ENCODE assay signal across 18 cellular contexts in genomic region chr10:73210395-73211105, GRCh38. TPM values are rescaled to one million over a fixed set of nuclear protein-coding genes. Genes with fewer than 3 reads are reported as not detected.
DNase-seq lines count a peak whose midpoint lies in the region; ATAC-seq, FAIRE-seq and TF ChIP-seq lines count a peak whose summit lies in the region.
"Had no signal": no experiment of that assay in that cellular context is flagged by ENCODE, and none has a peak within 500 bp of the region (broad histone marks: within the 10 kb centered on the region; RNA-seq: fewer than 3 reads in every experiment).

No MANE protein-coding gene starts in this region.

- no peaks in the 10 kb centered on the region for H3K9me1 ChIP-seq in K562 (ENCODE audit: control insufficient read depth, insufficient read depth, low read length)

- DNase-seq in activated naive CD8-positive, alpha-beta T cell treated with anti-CD3 and anti-CD28 coated beads for 36 hours, result no peak
- DNase-seq in K562 (ENCODE audit: extremely low read depth in 1 of 4, low spot score in 3 of 4) (no peak), cerebellum (ENCODE audit: low spot score) (no peak), COR-L47 (lab: John Stamatoyannopoulos, UW) (no peak)
- no peak for DNase-seq in activated CD4-positive, alpha-beta T cell treated with anti-CD3 and anti-CD28 coated beads, Interleukin-2, amount 50 U/mL, for 1 hour
- DNase-seq: 8988T; Calu3; CD4-positive, alpha-beta memory T cell; DMS79 treated with DMSO at 0.1 percent for 48 hours; GF-D8; H9; KBM-7 had no signal

- intact Hi-C loops in K562 (cut with micrococcal nuclease), result no loop called here

- no peak overlapping the region for H3K4me3 Mint-ChIP-seq in activated naive CD8-positive, alpha-beta T cell
- no peak overlapping the region for H3K4me3 Mint-ChIP-seq in activated naive CD8-positive, alpha-beta T cell treated with anti-CD3 and anti-CD28 coated beads for 36 hours
- H3K4me3 Mint-ChIP-seq: CD14-positive monocyte; CD4-positive, alpha-beta memory T cell; H9 had no signal

- no peak overlapping the region for H3K4me3 ChIP-seq in K562
- H3K4me3 ChIP-seq: BLaER1 had no signal

- H3K9me3 Mint-ChIP-seq in activated naive CD8-positive, alpha-beta T cell (ENCODE audit: low read depth), result no peaks in the 10 kb centered on the region
- H3K9me3 Mint-ChIP-seq in activated naive CD8-positive, alpha-beta T cell treated with anti-CD3 and anti-CD28 coated beads for 36 hours, result peaks cover 5% of the 10 kb centered on the region

- H2AFZ ChIP-seq in K562 (ENCODE audit: low read depth, low read length), result no peak overlapping the region

- H3K4me2 ChIP-seq in K562 (ENCODE audit: insufficient read depth, low read length), result no peak overlapping the region
- H3K4me2 ChIP-seq: BLaER1 had no signal

- no peak for TF ChIP-seq EP300 in K562 (IDR thresholded peaks at IDR 0.05; ENCODE audit: low read length)

- TF ChIP-seq CTCF in K562 (IDR thresholded peaks at IDR 0.05 in 2 of 3, conservative IDR thresholded peaks at IDR 0.05 in 1 of 3; ENCODE audit: insufficient read depth in 2 of 3, low read depth in 1 of 3, low read length in 3 of 3), result no peak

- H3K36me3 ChIP-seq in K562 (ENCODE audit: control insufficient read depth, insufficient read depth, low read length), result no peaks in the 10 kb centered on the region

- no peaks in the 10 kb centered on the region for H3K79me2 ChIP-seq in K562 (ENCODE audit: control insufficient read depth, insufficient read depth, low read length)

- in situ Hi-C loops in K562 (cut with MboI), result no loop called here

- H3K36me3 Mint-ChIP-seq in activated naive CD8-positive, alpha-beta T cell, result peaks cover 20% of the 10 kb centered on the region
- peaks cover 22% of the 10 kb centered on the region for H3K36me3 Mint-ChIP-seq in activated naive CD8-positive, alpha-beta T cell treated with anti-CD3 and anti-CD28 coated beads for 36 hours

- no peaks in the 10 kb centered on the region for H3K4me1 Mint-ChIP-seq in activated naive CD8-positive, alpha-beta T cell (ENCODE audit: low read depth)
- peaks cover 2% of the 10 kb centered on the region for H3K4me1 Mint-ChIP-seq in activated naive CD8-positive, alpha-beta T cell treated with anti-CD3 and anti-CD28 coated beads for 36 hours
- H3K4me1 Mint-ChIP-seq: CD14-positive monocyte, H9 had no signal

- H3K4me1 ChIP-seq in K562 (replicated peaks in 1 of 2; ENCODE audit: control insufficient read depth in 2 of 2, insufficient read depth in 2 of 2, low read length in 2 of 2), result peaks cover 0 to 10% of the 10 kb centered on the region in 2 experiments; a peak in 2 of 5 replicates
- H3K4me1 ChIP-seq: BLaER1 had no signal

- no peak overlapping the region for H3K9ac ChIP-seq in K562 (ENCODE audit: insufficient read depth in 1 of 2, low read depth in 2 of 2, low read length in 2 of 2)
- H3K9ac ChIP-seq: BLaER1 had no signal

- no peaks in the 10 kb centered on the region; the same call in 1 of the 2 replicates for H3K9me3 ChIP-seq in K562 (replicated peaks; ENCODE audit: control insufficient read depth, insufficient read depth, low read depth, low read length)

- H3K27me3 ChIP-seq in K562 (ENCODE audit: control insufficient read depth in 2 of 2, insufficient read depth in 2 of 2, low read length in 2 of 2), result no peaks in the 10 kb centered on the region
- H3K27me3 ChIP-seq: BLaER1 had no signal

- no peak for FAIRE-seq in K562 (lab: Jason Lieb, UNC)
- FAIRE-seq: H1 had no signal

- H3K27ac Mint-ChIP-seq in activated naive CD8-positive, alpha-beta T cell, result peak overlapping the region; percentile 23
- H3K27ac Mint-ChIP-seq in activated naive CD8-positive, alpha-beta T cell treated with anti-CD3 and anti-CD28 coated beads for 36 hours, result no peak overlapping the region
- H3K27ac Mint-ChIP-seq: CD14-positive monocyte, H9 had no signal

- CTCF ChIA-PET in K562 (lab: Yijun Ruan, JAX; ENCODE audit: low intra/inter-chr PET ratio), result no interaction called here

- no peaks in the 10 kb centered on the region for H4K20me1 ChIP-seq in K562 (replicated peaks; ENCODE audit: control insufficient read depth, insufficient read depth, low read length)
- H4K20me1 ChIP-seq: BLaER1 had no signal

- H3K27ac ChIP-seq in K562 (ENCODE audit: extremely low read depth, low read depth, low read length), result no peak overlapping the region
- H3K27ac ChIP-seq: BLaER1, HL-60 had no signal

- WGBS in K562 (ENCODE audit: insufficient coverage, low coverage, missing lambda C conversion rate), result 58% methylated on average over 3 of the region's 3 CpGs

- ATAC-seq in HG02610 (IDR thresholded peaks at IDR 0.05; ENCODE audit: unreplicated experiment), result peak; percentile 40
- no peak for ATAC-seq in K562

- no TSS peak for BruUV-seq in K562 (replicated peaks; lab: Mats Ljungman, UMichigan)

- POLR2A ChIA-PET in K562 (lab: Yijun Ruan, JAX), result interaction anchor here (0.5 to 1.2 kb wide), 3 partner anchors 11 to 112 kb away, joined by 3 read pairs; no protein-coding TSS in a partner anchor

- H3K27me3 Mint-ChIP-seq in activated naive CD8-positive, alpha-beta T cell, result no peaks in the 10 kb centered on the region
- no peaks in the 10 kb centered on the region for H3K27me3 Mint-ChIP-seq in activated naive CD8-positive, alpha-beta T cell treated with anti-CD3 and anti-CD28 coated beads for 36 hours
- H3K27me3 Mint-ChIP-seq: CD4-positive, alpha-beta memory T cell had no signal

- no peak for TF ChIP-seq RAD21 in K562 (CRISPR knock-in tag; conservative IDR thresholded peaks at IDR 0.05 in 1 of 2, IDR thresholded peaks at IDR 0.05 in 1 of 2)

- TF ChIP-seq POLR2A in K562 (conservative IDR thresholded peaks at IDR 0.05), result no peak

RNA-seq across cellular contexts. Expression of gene DNAJC9, which starts 36.5 kb away (rescaled TPM):
- total RNA-seq in activated naive CD8-positive, alpha-beta T cell treated with anti-CD3 and anti-CD28 coated beads for 36 hours, result 10 to 100 TPM; 65.0 to 65.5 TPM
- total RNA-seq in K562 (2011; cell fraction: chromatin; rRNA removed; ENCODE audit: low replicate concordance), result 90.4 and 196 TPM in 2 replicates
- 60.9 and 74.1 TPM in 2 replicates for total RNA-seq in K562 (2011; cell fraction: nucleolus; rRNA removed)
- total RNA-seq in K562 (2011; cell fraction: nucleoplasm; rRNA removed), result 110 and 179 TPM in 2 replicates
- total RNA-seq in K562 (2014; rRNA removed) (118 and 132 TPM in 2 replicates), K562 (2014; rRNA removed; fragmentation: Illumina TruSeq; extraction: Trizol) (133 and 149 TPM in 2 replicates), K562 (2015; rRNA removed; fragmentation: Illumina TruSeq; extraction: Trizol) (119 and 124 TPM in 2 replicates), K562 (2021) (97.6 and 101 TPM in 2 replicates), cerebellum (62.7 TPM)
- polyA plus RNA-seq in K562 (2011; rRNA removed) (75.0 and 97.8 TPM in 2 replicates), K562 (2014; fragmentation: Illumina TruSeq; extraction: Trizol) (100 and 102 TPM in 2 replicates), K562 (2014; fragmentation: Nextera tagmentation; extraction: Ambion mirVana) (10 to 100 TPM; 66.7 to 80.2 TPM), K562 (2014; rRNA removed) (111 and 121 TPM in 2 replicates)
- 57.3 and 71.3 TPM in 2 replicates for polyA plus RNA-seq in K562 (2011; cell fraction: cytosol; rRNA removed)
- polyA plus RNA-seq in K562 (2011; cell fraction: nucleus; rRNA removed), result 62.5 and 90.3 TPM in 2 replicates
- polyA plus RNA-seq in K562 (2012), result 82.0 and 87.8 TPM in 2 replicates
- polyA minus RNA-seq in K562 (2011; rRNA and poly(A)+ RNA removed), result 117 and 124 TPM in 2 replicates
- 26.0 and 39.6 TPM in 2 replicates for polyA minus RNA-seq in K562 (2011; cell fraction: cytosol; rRNA and poly(A)+ RNA removed)
- 49.4 and 90.7 TPM in 2 replicates for polyA minus RNA-seq in K562 (2011; cell fraction: nucleus; rRNA and poly(A)+ RNA removed)

RNA-seq across cellular contexts. Expression of gene MRPS16, which starts 41.9 kb away (rescaled TPM):
- total RNA-seq in activated naive CD8-positive, alpha-beta T cell treated with anti-CD3 and anti-CD28 coated beads for 36 hours, result 100 to 1,000 TPM; 143 to 155 TPM
- total RNA-seq in K562 (2011; cell fraction: chromatin; rRNA removed; ENCODE audit: low replicate concordance), result 66.6 and 71.5 TPM in 2 replicates
- 56.3 and 60.4 TPM in 2 replicates for total RNA-seq in K562 (2011; cell fraction: nucleolus; rRNA removed)
- 80.6 and 100 TPM in 2 replicates for total RNA-seq in K562 (2011; cell fraction: nucleoplasm; rRNA removed)
- total RNA-seq in K562 (2014; rRNA removed), result 120 and 170 TPM in 2 replicates
- 177 and 186 TPM in 2 replicates for total RNA-seq in K562 (2014; rRNA removed; fragmentation: Illumina TruSeq; extraction: Trizol)
- total RNA-seq in K562 (2015; rRNA removed; fragmentation: Illumina TruSeq; extraction: Trizol), result 152 and 166 TPM in 2 replicates
- 237 and 239 TPM in 2 replicates for total RNA-seq in K562 (2021)
- 159 and 168 TPM in 2 replicates for polyA plus RNA-seq in K562 (2011; rRNA removed)
- 215 and 341 TPM in 2 replicates for polyA plus RNA-seq in K562 (2011; cell fraction: cytosol; rRNA removed)
- 84.4 and 85.4 TPM in 2 replicates for polyA plus RNA-seq in K562 (2011; cell fraction: nucleus; rRNA removed)
- 168 and 187 TPM in 2 replicates for polyA plus RNA-seq in K562 (2012)
- polyA plus RNA-seq in K562 (2014; fragmentation: Illumina TruSeq; extraction: Trizol), result 120 and 141 TPM in 2 replicates
- polyA plus RNA-seq in K562 (2014; fragmentation: Nextera tagmentation; extraction: Ambion mirVana), result 10 to 100 TPM; 65.0 to 99.7 TPM
- 146 and 191 TPM in 2 replicates for polyA plus RNA-seq in K562 (2014; rRNA removed)
- polyA minus RNA-seq in K562 (2011; rRNA and poly(A)+ RNA removed), result 73.3 and 105 TPM in 2 replicates
- polyA minus RNA-seq in K562 (2011; cell fraction: cytosol; rRNA and poly(A)+ RNA removed), result 54.8 and 84.6 TPM in 2 replicates
- polyA minus RNA-seq in K562 (2011; cell fraction: nucleus; rRNA and poly(A)+ RNA removed), result 32.7 and 55.5 TPM in 2 replicates
- 65.2 TPM for total RNA-seq in cerebellum

RNA-seq across cellular contexts. Expression of gene FAM149B1, which starts 42.6 kb away (rescaled TPM):
- total RNA-seq in activated naive CD8-positive, alpha-beta T cell treated with anti-CD3 and anti-CD28 coated beads for 36 hours, result 10 to 100 TPM; 11.1 to 12.6 TPM
- total RNA-seq in K562 (2011; cell fraction: chromatin; rRNA removed; ENCODE audit: low replicate concordance), result 7.2 and 16.9 TPM in 2 replicates
- 4.2 and 5.0 TPM in 2 replicates for total RNA-seq in K562 (2011; cell fraction: nucleolus; rRNA removed)
- total RNA-seq in K562 (2011; cell fraction: nucleoplasm; rRNA removed), result 7.0 and 8.5 TPM in 2 replicates
- 3.2 and 4.2 TPM in 2 replicates for total RNA-seq in K562 (2014; rRNA removed)
- total RNA-seq in K562 (2014; rRNA removed; fragmentation: Illumina TruSeq; extraction: Trizol), result 9.5 and 10.3 TPM in 2 replicates
- total RNA-seq in K562 (2015; rRNA removed; fragmentation: Illumina TruSeq; extraction: Trizol), result 8.8 and 9.2 TPM in 2 replicates
- total RNA-seq in K562 (2021), result 6.1 and 7.2 TPM in 2 replicates
- 18.5 and 21.5 TPM in 2 replicates for polyA plus RNA-seq in K562 (2011; rRNA removed)
- 12.7 and 14.0 TPM in 2 replicates for polyA plus RNA-seq in K562 (2011; cell fraction: cytosol; rRNA removed)
- 22.0 and 24.2 TPM in 2 replicates for polyA plus RNA-seq in K562 (2011; cell fraction: nucleus; rRNA removed)
- polyA plus RNA-seq in K562 (2012), result 16.3 and 22.4 TPM in 2 replicates
- 9.3 and 9.5 TPM in 2 replicates for polyA plus RNA-seq in K562 (2014; fragmentation: Illumina TruSeq; extraction: Trizol)
- 10 to 100 TPM; 14.4 to 16.9 TPM for polyA plus RNA-seq in K562 (2014; fragmentation: Nextera tagmentation; extraction: Ambion mirVana)
- polyA plus RNA-seq in K562 (2014; rRNA removed), result 6.0 and 8.7 TPM in 2 replicates
- polyA minus RNA-seq in K562 (2011; rRNA and poly(A)+ RNA removed), result 13.6 and 17.0 TPM in 2 replicates
- 4.3 and 5.7 TPM in 2 replicates for polyA minus RNA-seq in K562 (2011; cell fraction: cytosol; rRNA and poly(A)+ RNA removed)
- 6.5 and 8.6 TPM in 2 replicates for polyA minus RNA-seq in K562 (2011; cell fraction: nucleus; rRNA and poly(A)+ RNA removed)
- 25.9 TPM for total RNA-seq in cerebellum

RNA-seq across cellular contexts. Expression of gene ECD, which starts 42.7 kb away (rescaled TPM):
- total RNA-seq in activated naive CD8-positive, alpha-beta T cell treated with anti-CD3 and anti-CD28 coated beads for 36 hours, result 10 to 100 TPM; 39.2 to 39.8 TPM
- total RNA-seq in K562 (2011; cell fraction: chromatin; rRNA removed; ENCODE audit: low replicate concordance), result 52.4 and 77.2 TPM in 2 replicates
- 34.7 and 34.9 TPM in 2 replicates for total RNA-seq in K562 (2011; cell fraction: nucleolus; rRNA removed)
- 43.2 and 55.2 TPM in 2 replicates for total RNA-seq in K562 (2011; cell fraction: nucleoplasm; rRNA removed)
- total RNA-seq in K562 (2014; rRNA removed), result 43.1 and 52.8 TPM in 2 replicates
- total RNA-seq in K562 (2014; rRNA removed; fragmentation: Illumina TruSeq; extraction: Trizol), result 51.2 and 60.1 TPM in 2 replicates
- 53.9 and 57.2 TPM in 2 replicates for total RNA-seq in K562 (2015; rRNA removed; fragmentation: Illumina TruSeq; extraction: Trizol)
- total RNA-seq in K562 (2021), result 44.9 and 48.8 TPM in 2 replicates
- polyA plus RNA-seq in K562 (2011; rRNA removed), result 63.0 and 79.9 TPM in 2 replicates
- polyA plus RNA-seq in K562 (2011; cell fraction: cytosol; rRNA removed), result 35.8 and 44.3 TPM in 2 replicates
- polyA plus RNA-seq in K562 (2011; cell fraction: nucleus; rRNA removed), result 38.9 and 42.5 TPM in 2 replicates
- polyA plus RNA-seq in K562 (2012), result 32.6 and 42.6 TPM in 2 replicates
- polyA plus RNA-seq in K562 (2014; fragmentation: Illumina TruSeq; extraction: Trizol), result 51.0 and 59.4 TPM in 2 replicates
- polyA plus RNA-seq in K562 (2014; fragmentation: Nextera tagmentation; extraction: Ambion mirVana), result 10 to 100 TPM; 33.5 to 75.3 TPM
- polyA plus RNA-seq in K562 (2014; rRNA removed), result 52.6 and 53.2 TPM in 2 replicates
- polyA minus RNA-seq in K562 (2011; rRNA and poly(A)+ RNA removed), result 67.4 and 78.0 TPM in 2 replicates
- 22.3 and 34.4 TPM in 2 replicates for polyA minus RNA-seq in K562 (2011; cell fraction: cytosol; rRNA and poly(A)+ RNA removed)
- polyA minus RNA-seq in K562 (2011; cell fraction: nucleus; rRNA and poly(A)+ RNA removed), result 32.2 and 57.6 TPM in 2 replicates
- 25.7 TPM for total RNA-seq in cerebellum
